Comparison of ENCODE assay signal across 14 cellular contexts in the genomic region with DNA sequence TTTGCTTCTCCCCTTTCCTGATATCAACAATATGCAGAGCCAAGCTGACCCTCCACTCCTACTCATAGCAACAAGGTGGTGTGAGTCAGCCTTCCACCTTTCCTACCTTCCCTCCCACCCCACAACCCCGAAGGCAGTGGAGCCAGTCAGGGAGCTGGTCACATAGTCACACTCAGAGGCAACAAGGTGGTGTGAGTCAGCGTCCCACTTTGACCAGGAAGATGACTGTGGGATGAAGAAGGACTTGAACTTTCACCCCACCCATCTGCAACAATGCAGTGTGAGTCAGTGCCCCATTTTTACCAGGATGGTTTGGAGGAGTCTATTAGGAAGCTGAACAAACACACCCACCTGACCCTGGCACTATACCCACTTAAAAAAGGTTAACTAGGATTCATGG. TPM values are rescaled to one million over a fixed set of nuclear protein-coding genes. Genes with fewer than 3 reads are reported as not detected.
DNase-seq lines count a peak whose midpoint lies in the region; ATAC-seq, FAIRE-seq and TF ChIP-seq lines count a peak whose summit lies in the region.
"Had no signal": no experiment of that assay in that cellular context is flagged by ENCODE, and none has a peak within 500 bp of the region (broad histone marks: within the 10 kb centered on the region; RNA-seq: fewer than 3 reads in every experiment).

No MANE protein-coding gene starts in this region.

- no peaks in the 10 kb centered on the region for H3K9me3 ChIP-seq in keratinocyte (ENCODE audit: control insufficient read depth, low read depth, low read length)
- H3K9me3 ChIP-seq: BE2C had no signal

- H3K4me2 ChIP-seq in keratinocyte (ENCODE audit: control insufficient read depth, extremely low read depth, insufficient read depth, low read depth, low read length) = peak overlapping the region; percentile 17

- dilution Hi-C loops in keratinocyte (cut with MboI; ENCODE audit: extremely low pct_ligation_motif_present, low sequenced_read_pairs) = no loop called here

- peak; percentile 99 for ATAC-seq in activated T-helper 17 cell treated with anti-CD3 and anti-CD28 coated beads, Interleukin-2, amount 50 U/mL, for 72 hours (replicated peaks)
- ATAC-seq in HG03354 (IDR thresholded peaks at IDR 0.05; ENCODE audit: poor library complexity, severe bottlenecking, unreplicated experiment) (no peak), HG02970 (IDR thresholded peaks at IDR 0.05; ENCODE audit: low FRiP score, unreplicated experiment) (no peak)

- FAIRE-seq in keratinocyte (lab: Jason Lieb, UNC) = peak; percentile 92
- FAIRE-seq: GM12892 had no signal

- DNase-seq in stimulated activated CD4-positive, alpha-beta T cell treated with anti-CD3 and anti-CD28 coated beads, Interleukin-1b, Interleukin-23, amount 100 ng/mL, for 48 hours = peak; percentile 9
- DNase-seq in stimulated activated CD4-positive, alpha-beta T cell treated with anti-CD3 and anti-CD28 coated beads, Interleukin-2, amount 100 ng/mL, for 48 hours = no peak
- peak; percentile 95 for DNase-seq in keratinocyte (ENCODE audit: low read depth, low spot score)
- no peak for DNase-seq in NCI-H524 (lab: John Stamatoyannopoulos, UW)
- DNase-seq in NCI-H2107 treated with DMSO at 0.1 percent for 48 hours (lab: John Stamatoyannopoulos, UW; ENCODE audit: unreplicated experiment) = no peak
- DNase-seq: BE2C, NCI-H2081 treated with DMSO at 0.1 percent for 48 hours, SHP77 treated with DMSO at 0.1 percent for 48 hours had no signal

- H3K36me3 Mint-ChIP-seq in activated T-helper 17 cell treated with anti-CD3 and anti-CD28 coated beads, Interleukin-2, amount 50 U/mL, for 72 hours (ENCODE audit: low read depth) = peaks cover 5% of the 10 kb centered on the region

- no peaks in the 10 kb centered on the region for H3K27me3 Mint-ChIP-seq in activated T-helper 17 cell treated with anti-CD3 and anti-CD28 coated beads, Interleukin-2, amount 50 U/mL, for 72 hours
- H3K27me3 Mint-ChIP-seq: central memory CD8-positive, alpha-beta T cell had no signal

- TF ChIP-seq CTCF in keratinocyte (optimal IDR thresholded peaks at IDR 0.05 in 1 of 3, IDR thresholded peaks at IDR 0.05 in 1 of 3, conservative IDR thresholded peaks at IDR 0.05 in 1 of 3; ENCODE audit: extremely low read depth in 1 of 3, insufficient read depth in 2 of 3, low read length in 3 of 3) = no peak

- H3K27me3 ChIP-seq in keratinocyte (ENCODE audit: control insufficient read depth, extremely low read depth, insufficient read depth, low read length) = no peaks in the 10 kb centered on the region
- H3K27me3 ChIP-seq: BE2C had no signal

- H3K27ac ChIP-seq in keratinocyte (ENCODE audit: control insufficient read depth, insufficient read depth, low read length) = peak overlapping the region; percentile 1

- H3K36me3 ChIP-seq in keratinocyte (ENCODE audit: control insufficient read depth in 2 of 2, extremely low read depth in 1 of 2, insufficient read depth in 2 of 2, low read length in 2 of 2) = no peaks in the 10 kb centered on the region
- H3K36me3 ChIP-seq: BE2C had no signal

- no peaks in the 10 kb centered on the region for H3K9me3 Mint-ChIP-seq in activated T-helper 17 cell treated with anti-CD3 and anti-CD28 coated beads, Interleukin-2, amount 50 U/mL, for 72 hours

- H3K79me2 ChIP-seq in keratinocyte (ENCODE audit: control insufficient read depth, insufficient read depth, low read length) = no peaks in the 10 kb centered on the region

- H3K4me1 Mint-ChIP-seq in activated T-helper 17 cell treated with anti-CD3 and anti-CD28 coated beads, Interleukin-2, amount 50 U/mL, for 72 hours = peaks cover 11% of the 10 kb centered on the region

- H4K20me1 ChIP-seq in keratinocyte (ENCODE audit: control insufficient read depth, extremely low read depth, insufficient read depth, low read length) = no peaks in the 10 kb centered on the region

- H3K27ac Mint-ChIP-seq in activated T-helper 17 cell treated with anti-CD3 and anti-CD28 coated beads, Interleukin-2, amount 50 U/mL, for 72 hours = peak overlapping the region; percentile 77

- H3K4me3 ChIP-seq in keratinocyte (ENCODE audit: control insufficient read depth in 2 of 3, extremely low read depth in 1 of 3, insufficient read depth in 2 of 3, low read depth in 1 of 3, low read length in 3 of 3) = no peak overlapping the region

- H3K4me3 Mint-ChIP-seq in activated T-helper 17 cell treated with anti-CD3 and anti-CD28 coated beads, Interleukin-2, amount 50 U/mL, for 72 hours = no peak overlapping the region
- H3K4me3 Mint-ChIP-seq: central memory CD8-positive, alpha-beta T cell had no signal

- peaks cover 14% of the 10 kb centered on the region for H3K4me1 ChIP-seq in keratinocyte (ENCODE audit: control insufficient read depth, extremely low read depth, insufficient read depth, low read length)
- H3K4me1 ChIP-seq: BE2C had no signal

- no peak overlapping the region for H3K9ac ChIP-seq in keratinocyte (ENCODE audit: control insufficient read depth, extremely low read depth, insufficient read depth, low read length)

- no peak overlapping the region for H2AFZ ChIP-seq in keratinocyte (ENCODE audit: control insufficient read depth, low read length)

- no peaks in the 10 kb centered on the region for H3K9me1 ChIP-seq in keratinocyte (ENCODE audit: control insufficient read depth, extremely low read depth, insufficient read depth, low read length)

RNA-seq across cellular contexts. Expression of gene ZNF782, which starts 30.1 kb away (rescaled TPM):
- 1 to 10 TPM; 5.6 to 5.7 TPM for total RNA-seq in activated T-helper 17 cell treated with anti-CD3 and anti-CD28 coated beads, Interleukin-2, amount 50 U/mL, for 72 hours
- polyA plus RNA-seq in keratinocyte = 1.2 to 2.0 TPM (median 1.4 TPM) in 3 replicates
- 3.6 TPM for polyA plus RNA-seq in keratinocyte (2011; ENCODE audit: low read depth)
- 0.84 and 0.96 TPM in 2 replicates for polyA plus RNA-seq in keratinocyte (2011; cell fraction: cytosol; rRNA removed)
- 3.6 and 4.7 TPM in 2 replicates for polyA plus RNA-seq in keratinocyte (2011; cell fraction: nucleus; rRNA removed)
- 1.5 and 1.6 TPM in 2 replicates for polyA plus RNA-seq in keratinocyte (2012; ENCODE audit: low replicate concordance)
- polyA minus RNA-seq in keratinocyte = 0.39 to 4.4 TPM (median 1.5 TPM) in 3 replicates
- polyA minus RNA-seq in keratinocyte (2011; cell fraction: cytosol; rRNA and poly(A)+ RNA removed) = 3.3 TPM
- 5.2 and 11.6 TPM in 2 replicates for polyA minus RNA-seq in keratinocyte (2011; cell fraction: nucleus; rRNA and poly(A)+ RNA removed)

RNA-seq across cellular contexts. Expression of gene NUTM2G, which starts 44.2 kb away (rescaled TPM):
- not detected for total RNA-seq in activated T-helper 17 cell treated with anti-CD3 and anti-CD28 coated beads, Interleukin-2, amount 50 U/mL, for 72 hours
- not detected in 3 replicates for polyA plus RNA-seq in keratinocyte
- not detected for polyA plus RNA-seq in keratinocyte (2011; ENCODE audit: low read depth)
- polyA plus RNA-seq in keratinocyte (2011; cell fraction: cytosol; rRNA removed) = not detected in 2 replicates
- polyA plus RNA-seq in keratinocyte (2011; cell fraction: nucleus; rRNA removed) = not detected in 2 replicates
- polyA plus RNA-seq in keratinocyte (2012; ENCODE audit: low replicate concordance) = 0.40 and 0.66 TPM in 2 replicates
- polyA minus RNA-seq in keratinocyte = not detected in 3 replicates
- not detected for polyA minus RNA-seq in keratinocyte (2011; cell fraction: cytosol; rRNA and poly(A)+ RNA removed)
- polyA minus RNA-seq in keratinocyte (2011; cell fraction: nucleus; rRNA and poly(A)+ RNA removed) = not detected in 2 replicates
- total RNA-seq: activated CD8-positive, alpha-beta memory T cell treated with anti-CD3 and anti-CD28 coated beads for 36 hours had no signal

Comparison
In these comparisons a context has a peak if more than half of its experiments do, and no peak if none do; other contexts are left out.
1. DNase-seq: peak in stimulated activated CD4-positive, alpha-beta T cell treated with anti-CD3 and anti-CD28 coated beads, Interleukin-1b, Interleukin-23, amount 100 ng/mL, for 48 hours (single experiment) and keratinocyte (single experiment); none in stimulated activated CD4-positive, alpha-beta T cell treated with anti-CD3 and anti-CD28 coated beads, Interleukin-2, amount 100 ng/mL, for 48 hours (0 of 2), NCI-H524 (0 of 2) and NCI-H2107 treated with DMSO at 0.1 percent for 48 hours (single experiment).